ENCODE assay signal across 1 cellular context in genomic region chr1:228417471-228418203, GRCh38.
TF ChIP-seq lines count a peak whose summit lies in the region.

No MANE protein-coding gene starts in this region.

TF ChIP-seq in K562, 482 proteins besides CTCF, POLR2A, EP300 and RAD21 (continued from another document and continues in another):
- TF ChIP-seq KLF13 (tag; IDR thresholded peaks at IDR 0.05; ENCODE audit: borderline replicate concordance, low read depth) = 0 out of 2 replicates have a peak, but pooled peaks have one; percentile 29
- no peak for TF ChIP-seq PHF21A (IDR thresholded peaks at IDR 0.05; ENCODE audit: borderline replicate concordance, low read depth)
- TF ChIP-seq ZNF655 (CRISPR knock-in tag; IDR thresholded peaks at IDR 0.05) = no peak
- no peak for TF ChIP-seq PCBP1 (IDR thresholded peaks at IDR 0.05; ENCODE audit: low read depth, low read length, poor library complexity, severe bottlenecking)
- no peak for TF ChIP-seq PREB (CRISPR knock-in tag; IDR thresholded peaks at IDR 0.05)
- TF ChIP-seq MCM3 (IDR thresholded peaks at IDR 0.05) = no peak
- no peak for TF ChIP-seq NR0B1 (IDR thresholded peaks at IDR 0.05; ENCODE audit: partially characterized antibody)
- TF ChIP-seq CHD2 (IDR thresholded peaks at IDR 0.05; ENCODE audit: low read depth, low read length) = no peak
- no peak for TF ChIP-seq PBX2 (CRISPR knock-in tag; IDR thresholded peaks at IDR 0.05; ENCODE audit: low read depth)
- no peak for TF ChIP-seq PBX2 (tag; conservative IDR thresholded peaks at IDR 0.05; ENCODE audit: low read depth)
- TF ChIP-seq DDX20 (tag; IDR thresholded peaks at IDR 0.05; ENCODE audit: low read depth) = no peak
- TF ChIP-seq KLF1 (tag; IDR thresholded peaks at IDR 0.05) = no peak
- 0 out of 2 replicates have a peak, but pooled peaks have one; percentile 49 for TF ChIP-seq GTF2A2 (tag; IDR thresholded peaks at IDR 0.05)
- TF ChIP-seq ETS2 (tag; IDR thresholded peaks at IDR 0.05; ENCODE audit: borderline replicate concordance, poor library complexity, severe bottlenecking) = no peak
- no peak for TF ChIP-seq HINFP (tag; conservative IDR thresholded peaks at IDR 0.05; ENCODE audit: low read depth)
- no peak for TF ChIP-seq E2F4 (CRISPR knock-in tag; IDR thresholded peaks at IDR 0.05; ENCODE audit: low read depth)
- TF ChIP-seq RUNX1 (IDR thresholded peaks at IDR 0.05; ENCODE audit: low read depth) = no peak
- no peak for TF ChIP-seq E2F6 (IDR thresholded peaks at IDR 0.05; ENCODE audit: borderline replicate concordance in 1 of 2, extremely low read depth in 1 of 2, insufficient read depth in 1 of 2, insufficient read length in 1 of 2, low read depth in 1 of 2, low read length in 1 of 2, poor library complexity in 1 of 2, severe bottlenecking in 1 of 2)
- TF ChIP-seq POLR2B (IDR thresholded peaks at IDR 0.05; ENCODE audit: low read depth, partially characterized antibody) = no peak
- TF ChIP-seq ZBTB49 (CRISPR knock-in tag; IDR thresholded peaks at IDR 0.05; ENCODE audit: borderline replicate concordance) = no peak
- no peak for TF ChIP-seq ZNF561 (CRISPR knock-in tag; conservative IDR thresholded peaks at IDR 0.05)
- TF ChIP-seq LEF1 (IDR thresholded peaks at IDR 0.05) = no peak
- 0 out of 2 replicates have a peak, but pooled peaks have one; percentile 30 for TF ChIP-seq CXXC5 (CRISPR knock-in tag; IDR thresholded peaks at IDR 0.05)
- TF ChIP-seq FOXP1 (CRISPR knock-in tag; IDR thresholded peaks at IDR 0.05) = no peak
- TF ChIP-seq TEAD1 (CRISPR knock-in tag; IDR thresholded peaks at IDR 0.05) = 0 out of 4 replicates have a peak, but pooled peaks of 1 of the 2 experiments have one; percentile 37
- TF ChIP-seq ZNF696 (CRISPR knock-in tag; conservative IDR thresholded peaks at IDR 0.05) = no peak
- no peak for TF ChIP-seq NR2C1 (IDR thresholded peaks at IDR 0.05)
- TF ChIP-seq NR2C1 (tag; IDR thresholded peaks at IDR 0.05) = peak; percentile 53
- no peak for TF ChIP-seq THAP12 (CRISPR knock-in tag; IDR thresholded peaks at IDR 0.05)
- 0 out of 2 replicates have a peak, but pooled peaks have one; percentile 29 for TF ChIP-seq ZNF589 (CRISPR knock-in tag; IDR thresholded peaks at IDR 0.05; ENCODE audit: low read depth)
- TF ChIP-seq MED1 (CRISPR knock-in tag; IDR thresholded peaks at IDR 0.05; ENCODE audit: borderline replicate concordance) = no peak
- TF ChIP-seq PKNOX1 (IDR thresholded peaks at IDR 0.05) = no peak
- TF ChIP-seq RFX7 (CRISPR knock-in tag; IDR thresholded peaks at IDR 0.05) = no peak
- no peak for TF ChIP-seq HNRNPH1 (optimal IDR thresholded peaks at IDR 0.05; ENCODE audit: low read depth, low read length)
- no peak for TF ChIP-seq CBX8 (IDR thresholded peaks at IDR 0.05; ENCODE audit: borderline replicate concordance, extremely low read depth, low read depth, low read length, poor library complexity, severe bottlenecking)
- TF ChIP-seq ZNF175 (CRISPR knock-in tag; IDR thresholded peaks at IDR 0.05; ENCODE audit: low read depth) = peak; percentile 54; the same call in 1 of the 2 replicates
- TF ChIP-seq SREBF2 (CRISPR knock-in tag; IDR thresholded peaks at IDR 0.05) = no peak
- no peak for TF ChIP-seq UBTF (IDR thresholded peaks at IDR 0.05; ENCODE audit: borderline replicate concordance in 1 of 2, low read depth in 2 of 2, low read length in 2 of 2)
- no peak for TF ChIP-seq PML (IDR thresholded peaks at IDR 0.05; ENCODE audit: low read length)
